In the genomic region with DNA sequence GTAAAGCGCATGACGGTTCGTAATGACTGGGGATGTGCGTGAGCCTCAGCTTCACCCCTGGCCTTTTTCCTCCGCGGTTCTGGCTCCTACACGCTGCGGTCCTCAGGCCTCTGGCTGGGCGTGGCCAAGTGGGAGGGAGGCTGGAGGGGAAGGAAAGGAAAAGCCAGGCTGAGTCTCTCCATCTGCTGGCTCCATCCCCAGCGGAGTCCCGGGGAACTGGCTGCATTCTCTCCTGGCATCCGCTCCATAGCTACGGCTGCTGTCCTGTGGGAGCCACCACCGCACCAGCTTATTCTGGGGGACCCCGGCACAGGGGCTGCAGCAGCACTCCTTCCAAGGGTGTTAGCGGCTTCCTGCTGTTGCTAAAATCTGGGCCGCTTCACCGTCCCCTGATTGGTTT, we compare ENCODE assay signal across 8 cellular contexts.
DNase-seq lines count a peak whose midpoint lies in the region; TF ChIP-seq lines count a peak whose summit lies in the region.

No MANE protein-coding gene starts in this region.

- H3K4me3 ChIP-seq in fibroblast of villous mesenchyme (ENCODE audit: low read depth, low read length), result no peak overlapping the region

- in situ Hi-C loops in ACHN (cut with HindIII; ENCODE audit: low pct_ligation_motif_present, low pct_unique_long_range_greater_than_20kb, low sequenced_read_pairs), result no loop called here

- DNase-seq in ACHN (peak; percentile 32), NCI-H2227 treated with DMSO at 0.1 percent for 48 hours (lab: John Stamatoyannopoulos, UW) (peak; percentile 19), fibroblast of villous mesenchyme (ENCODE audit: low read depth) (peak; percentile 7), mucosa of gallbladder (ENCODE audit: low spot score) (peak; percentile 56), GM19238 (ENCODE audit: insufficient read length, low spot score) (no peak), DMS53 treated with DMSO at 0.1 percent for 48 hours (lab: John Stamatoyannopoulos, UW; ENCODE audit: unreplicated experiment) (no peak), activated T-cell treated with anti-CD3 and anti-CD28 coated beads for 4 hours (no peak)
- DNase-seq in activated naive CD4-positive, alpha-beta T cell (lab: John Stamatoyannopoulos, UW), result no peak

- no peak for TF ChIP-seq CTCF in fibroblast of villous mesenchyme (IDR thresholded peaks at IDR 0.05; ENCODE audit: insufficient read depth, low read depth, low read length)

Comparison
In these comparisons a context has a peak if more than half of its experiments do, and no peak if none do; other contexts are left out.
1. DNase-seq: peak in ACHN (single experiment), NCI-H2227 treated with DMSO at 0.1 percent for 48 hours (single experiment), fibroblast of villous mesenchyme (single experiment) and mucosa of gallbladder (single experiment); none in GM19238 (single experiment), DMS53 treated with DMSO at 0.1 percent for 48 hours (single experiment), activated naive CD4-positive, alpha-beta T cell (0 of 4) and activated T-cell treated with anti-CD3 and anti-CD28 coated beads for 4 hours (single experiment).